ENCODE assay signal across 1 cellular context in genomic region chr18:79005653-79006052, GRCh38.
TF ChIP-seq lines count a peak whose summit lies in the region.

No MANE protein-coding gene starts in this region.

TF ChIP-seq in WTC11, 78 proteins besides CTCF, POLR2A, EP300 and RAD21 (continued from another document):
- TF ChIP-seq, protein P1, sequence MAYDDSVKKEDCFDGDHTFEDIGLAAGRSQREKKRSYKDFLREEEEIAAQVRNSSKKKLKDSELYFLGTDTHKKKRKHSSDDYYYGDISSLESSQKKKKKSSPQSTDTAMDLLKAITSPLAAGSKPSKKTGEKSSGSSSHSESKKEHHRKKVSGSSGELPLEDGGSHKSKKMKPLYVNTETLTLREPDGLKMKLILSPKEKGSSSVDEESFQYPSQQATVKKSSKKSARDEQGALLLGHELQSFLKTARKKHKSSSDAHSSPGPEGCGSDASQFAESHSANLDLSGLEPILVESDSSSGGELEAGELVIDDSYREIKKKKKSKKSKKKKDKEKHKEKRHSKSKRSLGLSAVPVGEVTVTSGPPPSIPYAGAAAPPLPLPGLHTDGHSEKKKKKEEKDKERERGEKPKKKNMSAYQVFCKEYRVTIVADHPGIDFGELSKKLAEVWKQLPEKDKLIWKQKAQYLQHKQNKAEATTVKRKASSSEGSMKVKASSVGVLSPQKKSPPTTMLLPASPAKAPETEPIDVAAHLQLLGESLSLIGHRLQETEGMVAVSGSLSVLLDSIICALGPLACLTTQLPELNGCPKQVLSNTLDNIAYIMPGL (CRISPR knock-in tag; IDR thresholded peaks at IDR 0.05), result no peak
- TF ChIP-seq EMX1 (CRISPR knock-in tag; IDR thresholded peaks at IDR 0.05) (no peak), TEAD1 (CRISPR knock-in tag; IDR thresholded peaks at IDR 0.05) (no peak), TCF7 (CRISPR knock-in tag; IDR thresholded peaks at IDR 0.05; ENCODE audit: low read depth) (no peak), NFATC4 (CRISPR knock-in tag; IDR thresholded peaks at IDR 0.05) (no peak), RORB (CRISPR knock-in tag; IDR thresholded peaks at IDR 0.05) (no peak), ZBTB21 (CRISPR knock-in tag; IDR thresholded peaks at IDR 0.05; ENCODE audit: borderline replicate concordance) (no peak), ARID4B (CRISPR knock-in tag; IDR thresholded peaks at IDR 0.05; ENCODE audit: borderline replicate concordance) (no peak), KAT7 (CRISPR knock-in tag; IDR thresholded peaks at IDR 0.05; ENCODE audit: borderline replicate concordance) (no peak), ZNF263 (CRISPR knock-in tag; IDR thresholded peaks at IDR 0.05; ENCODE audit: low read depth) (no peak), USF1 (CRISPR knock-in tag; IDR thresholded peaks at IDR 0.05) (no peak), ZNF121 (CRISPR knock-in tag; IDR thresholded peaks at IDR 0.05) (no peak)
- TF ChIP-seq, protein P2, sequence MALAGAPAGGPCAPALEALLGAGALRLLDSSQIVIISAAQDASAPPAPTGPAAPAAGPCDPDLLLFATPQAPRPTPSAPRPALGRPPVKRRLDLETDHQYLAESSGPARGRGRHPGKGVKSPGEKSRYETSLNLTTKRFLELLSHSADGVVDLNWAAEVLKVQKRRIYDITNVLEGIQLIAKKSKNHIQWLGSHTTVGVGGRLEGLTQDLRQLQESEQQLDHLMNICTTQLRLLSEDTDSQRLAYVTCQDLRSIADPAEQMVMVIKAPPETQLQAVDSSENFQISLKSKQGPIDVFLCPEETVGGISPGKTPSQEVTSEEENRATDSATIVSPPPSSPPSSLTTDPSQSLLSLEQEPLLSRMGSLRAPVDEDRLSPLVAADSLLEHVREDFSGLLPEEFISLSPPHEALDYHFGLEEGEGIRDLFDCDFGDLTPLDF (CRISPR knock-in tag; IDR thresholded peaks at IDR 0.05), result no peak
- TF ChIP-seq, protein P3, sequence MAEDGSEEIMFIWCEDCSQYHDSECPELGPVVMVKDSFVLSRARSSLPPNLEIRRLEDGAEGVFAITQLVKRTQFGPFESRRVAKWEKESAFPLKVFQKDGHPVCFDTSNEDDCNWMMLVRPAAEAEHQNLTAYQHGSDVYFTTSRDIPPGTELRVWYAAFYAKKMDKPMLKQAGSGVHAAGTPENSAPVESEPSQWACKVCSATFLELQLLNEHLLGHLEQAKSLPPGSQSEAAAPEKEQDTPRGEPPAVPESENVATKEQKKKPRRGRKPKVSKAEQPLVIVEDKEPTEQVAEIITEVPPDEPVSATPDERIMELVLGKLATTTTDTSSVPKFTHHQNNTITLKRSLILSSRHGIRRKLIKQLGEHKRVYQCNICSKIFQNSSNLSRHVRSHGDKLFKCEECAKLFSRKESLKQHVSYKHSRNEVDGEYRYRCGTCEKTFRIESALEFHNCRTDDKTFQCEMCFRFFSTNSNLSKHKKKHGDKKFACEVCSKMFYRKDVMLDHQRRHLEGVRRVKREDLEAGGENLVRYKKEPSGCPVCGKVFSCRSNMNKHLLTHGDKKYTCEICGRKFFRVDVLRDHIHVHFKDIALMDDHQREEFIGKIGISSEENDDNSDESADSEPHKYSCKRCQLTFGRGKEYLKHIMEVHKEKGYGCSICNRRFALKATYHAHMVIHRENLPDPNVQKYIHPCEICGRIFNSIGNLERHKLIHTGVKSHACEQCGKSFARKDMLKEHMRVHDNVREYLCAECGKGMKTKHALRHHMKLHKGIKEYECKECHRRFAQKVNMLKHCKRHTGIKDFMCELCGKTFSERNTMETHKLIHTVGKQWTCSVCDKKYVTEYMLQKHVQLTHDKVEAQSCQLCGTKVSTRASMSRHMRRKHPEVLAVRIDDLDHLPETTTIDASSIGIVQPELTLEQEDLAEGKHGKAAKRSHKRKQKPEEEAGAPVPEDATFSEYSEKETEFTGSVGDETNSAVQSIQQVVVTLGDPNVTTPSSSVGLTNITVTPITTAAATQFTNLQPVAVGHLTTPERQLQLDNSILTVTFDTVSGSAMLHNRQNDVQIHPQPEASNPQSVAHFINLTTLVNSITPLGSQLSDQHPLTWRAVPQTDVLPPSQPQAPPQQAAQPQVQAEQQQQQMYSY (CRISPR knock-in tag; IDR thresholded peaks at IDR 0.05), result no peak
- TF ChIP-seq, protein P4, sequence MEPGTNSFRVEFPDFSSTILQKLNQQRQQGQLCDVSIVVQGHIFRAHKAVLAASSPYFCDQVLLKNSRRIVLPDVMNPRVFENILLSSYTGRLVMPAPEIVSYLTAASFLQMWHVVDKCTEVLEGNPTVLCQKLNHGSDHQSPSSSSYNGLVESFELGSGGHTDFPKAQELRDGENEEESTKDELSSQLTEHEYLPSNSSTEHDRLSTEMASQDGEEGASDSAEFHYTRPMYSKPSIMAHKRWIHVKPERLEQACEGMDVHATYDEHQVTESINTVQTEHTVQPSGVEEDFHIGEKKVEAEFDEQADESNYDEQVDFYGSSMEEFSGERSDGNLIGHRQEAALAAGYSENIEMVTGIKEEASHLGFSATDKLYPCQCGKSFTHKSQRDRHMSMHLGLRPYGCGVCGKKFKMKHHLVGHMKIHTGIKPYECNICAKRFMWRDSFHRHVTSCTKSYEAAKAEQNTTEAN (CRISPR knock-in tag; IDR thresholded peaks at IDR 0.05), result no peak
